Comparison of ENCODE assay signal across 30 cellular contexts in the genomic region with DNA sequence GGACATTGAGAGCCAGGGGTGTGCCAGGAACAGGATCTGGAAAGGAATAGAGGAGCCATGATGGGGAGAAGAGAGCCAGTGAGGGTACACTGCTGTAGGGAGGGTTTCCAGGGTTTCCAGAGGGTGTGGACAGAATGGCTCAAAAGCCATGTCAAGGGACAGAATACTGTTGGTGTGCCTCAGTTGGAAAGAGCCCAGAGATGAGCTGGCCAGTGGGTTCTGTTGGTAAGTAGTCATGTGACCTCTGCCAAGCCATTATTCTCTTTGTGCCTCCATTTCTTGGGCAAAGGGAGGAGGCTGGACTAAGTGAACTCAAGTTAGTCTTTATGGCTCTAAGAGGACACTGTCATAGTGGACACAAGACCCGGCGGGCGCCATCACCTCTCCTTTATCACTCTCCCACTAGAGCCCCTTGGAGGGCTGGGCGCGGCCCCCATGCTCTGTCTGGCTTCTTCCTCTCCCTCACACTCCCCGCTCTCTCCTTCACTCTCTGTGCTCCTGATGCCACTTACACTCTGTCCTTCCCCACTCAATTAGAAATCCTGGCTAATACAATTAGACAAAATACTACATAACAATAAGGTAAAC. TPM values are rescaled to one million over a fixed set of nuclear protein-coding genes. Genes with fewer than 3 reads are reported as not detected.
"Had no signal": no experiment of that assay in that cellular context is flagged by ENCODE, and none has a peak within 500 bp of the region (broad histone marks: within the 10 kb centered on the region; RNA-seq: fewer than 3 reads in every experiment).

No MANE protein-coding gene starts in this region.

- H3K4me1 ChIP-seq: Peyer's patch, SJSA1 had no signal

- H3K36me3 Mint-ChIP-seq: activated CD4-positive, alpha-beta memory T cell treated with anti-CD3 and anti-CD28 coated beads for 36 hours; activated naive CD8-positive, alpha-beta T cell; brain; IgD-negative memory B cell had no signal

- H3K4me1 Mint-ChIP-seq: activated CD4-positive, alpha-beta T cell treated with anti-CD3 and anti-CD28 coated beads, Interleukin-2, amount 10 ng/mL, durations not matched to agents 7 days and 5 days; IgD-negative memory B cell had no signal

- H3K4me3 ChIP-seq: Peyer's patch, SJSA1 had no signal

- H3K27me3 Mint-ChIP-seq: IgD-negative memory B cell had no signal

- H3K27ac Mint-ChIP-seq: activated CD4-positive, alpha-beta memory T cell treated with anti-CD3 and anti-CD28 coated beads for 36 hours; activated CD4-positive, alpha-beta T cell treated with anti-CD3 and anti-CD28 coated beads, Interleukin-2, amount 10 ng/mL, durations not matched to agents 7 days and 5 days; activated naive CD4-positive, alpha-beta T cell treated with anti-CD3 and anti-CD28 coated beads for 36 hours; activated naive CD8-positive, alpha-beta T cell; IgD-negative memory B cell; T-helper 1 cell treated with Interleukin-12 subunit alpha and Interleukin-12 subunit beta and Interleukin-4 antibody, amounts not matched to agents 30 μg/mL and 1 μg/mL, for 36 hours had no signal

- DNase-seq: activated CD4-positive, alpha-beta memory T cell treated with anti-CD3 and anti-CD28 coated beads for 36 hours; activated CD4-positive, alpha-beta T cell treated with anti-CD3 and anti-CD28 coated beads, Interleukin-2, amount 10 ng/mL, durations not matched to agents 7 days and 5 days; activated CD4-positive, CD25-positive, alpha-beta regulatory T cell; activated CD8-positive, alpha-beta memory T cell treated with anti-CD3 and anti-CD28 coated beads for 24 hours; activated effector memory CD4-positive, alpha-beta T cell treated with anti-CD3 and anti-CD28 coated beads, Interleukin-2, amount 50 U/mL, for 16 hours; activated naive CD4-positive, alpha-beta T cell treated with anti-CD3 and anti-CD28 coated beads for 36 hours; activated T-cell treated with anti-CD3 and anti-CD28 coated beads, Interleukin-2, amount 50 U/mL, for 4 hours; amygdala; NCI-H1092 treated with DMSO at 0.1 percent for 48 hours; NCI-H1417 treated with DMSO at 0.1 percent for 48 hours; NCI-H1694; NCI-H2029; NCI-H2107; NCI-H2171 treated with DMSO at 0.1 percent for 48 hours; NCI-H345; NCI-H510A; NCI-H526 treated with DMSO at 0.1 percent for 48 hours; NCI-H82; NK-92 treated with Interleukin-12 subunit alpha and Interleukin-12 subunit beta, amount 100 ng/mL, for 24 hours; Peyer's patch; SHP77; T-helper 9 cell had no signal

- H3K27ac ChIP-seq: KMS-11, Peyer's patch, RWPE1, SJSA1 had no signal

- H3K9me3 ChIP-seq: Peyer's patch, SJSA1 had no signal

- H3K4me3 Mint-ChIP-seq: activated CD4-positive, alpha-beta memory T cell treated with anti-CD3 and anti-CD28 coated beads for 36 hours; activated CD4-positive, alpha-beta T cell treated with anti-CD3 and anti-CD28 coated beads, Interleukin-2, amount 10 ng/mL, durations not matched to agents 7 days and 5 days; activated naive CD4-positive, alpha-beta T cell treated with anti-CD3 and anti-CD28 coated beads for 36 hours; activated naive CD8-positive, alpha-beta T cell; activated T-cell treated with anti-CD3 and anti-CD28 coated beads, Interleukin-2, amount 50 U/mL, for 4 hours; brain; IgD-negative memory B cell; T-helper 1 cell treated with Interleukin-12 subunit alpha and Interleukin-12 subunit beta and Interleukin-4 antibody, amounts not matched to agents 30 μg/mL and 1 μg/mL, for 36 hours had no signal

- H3K27me3 ChIP-seq: Peyer's patch, SJSA1 had no signal

- H3K36me3 ChIP-seq: Peyer's patch, SJSA1 had no signal

- H3K4me2 ChIP-seq: KMS-11 had no signal

- ATAC-seq: activated T-cell treated with anti-CD3 and anti-CD28 coated beads, Interleukin-2, amount 50 U/mL, for 4 hours had no signal

- H3K9me3 Mint-ChIP-seq: activated CD4-positive, alpha-beta memory T cell treated with anti-CD3 and anti-CD28 coated beads for 36 hours; activated CD4-positive, alpha-beta T cell treated with anti-CD3 and anti-CD28 coated beads, Interleukin-2, amount 10 ng/mL, durations not matched to agents 7 days and 5 days; activated naive CD4-positive, alpha-beta T cell treated with anti-CD3 and anti-CD28 coated beads for 36 hours; activated T-cell treated with anti-CD3 and anti-CD28 coated beads, Interleukin-2, amount 50 U/mL, for 4 hours had no signal

- H3K9ac ChIP-seq: KMS-11 had no signal

RNA-seq across cellular contexts. Expression of gene ADCY2, which starts 20.1 kb away (rescaled TPM):
- total RNA-seq: activated CD4-positive, alpha-beta memory T cell treated with anti-CD3 and anti-CD28 coated beads for 36 hours; activated CD4-positive, alpha-beta T cell treated with anti-CD3 and anti-CD28 coated beads, Interleukin-2, amount 10 ng/mL, durations not matched to agents 7 days and 5 days; activated naive CD4-positive, alpha-beta T cell treated with anti-CD3 and anti-CD28 coated beads for 36 hours; MCF 10A had no signal
- polyA plus RNA-seq: IgD-negative memory B cell had no signal
